Comparison of ENCODE assay signal across 8 cellular contexts in the genomic region with DNA sequence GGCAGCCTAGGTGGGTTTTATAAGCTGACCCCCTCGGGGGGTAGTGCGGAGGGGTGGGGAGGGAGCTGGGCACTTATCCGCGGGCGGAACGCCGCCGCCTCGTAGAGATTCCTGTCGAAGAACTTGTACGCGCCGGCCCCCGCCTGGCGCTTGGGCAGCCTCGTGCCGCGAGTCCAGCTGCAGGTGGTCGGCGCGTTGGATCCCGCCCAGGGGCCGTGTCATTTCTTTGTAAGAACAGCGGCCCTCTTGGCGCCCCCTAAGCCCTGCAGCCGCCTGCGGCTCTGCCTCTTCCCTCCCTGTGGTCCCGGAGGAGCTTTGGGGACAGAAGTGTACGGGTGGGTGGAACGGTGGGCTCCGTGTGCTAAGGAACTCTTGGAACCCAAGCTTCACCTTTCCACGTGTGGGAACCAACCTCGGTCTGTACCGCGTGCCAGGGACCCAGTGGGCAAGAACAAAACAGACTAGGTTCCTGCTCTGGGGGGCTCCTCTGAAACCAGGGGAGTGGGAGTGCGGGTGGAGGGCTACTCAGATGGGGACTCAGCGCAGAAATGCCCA. TPM values are rescaled to one million over a fixed set of nuclear protein-coding genes. Genes with fewer than 3 reads are reported as not detected.
DNase-seq lines count a peak whose midpoint lies in the region; ATAC-seq, FAIRE-seq and TF ChIP-seq lines count a peak whose summit lies in the region.

No MANE protein-coding gene starts in this region.

- H3K4me3 ChIP-seq in lung (peak overlapping the region; percentile 28), upper lobe of right lung (peak overlapping the region; percentile 63)

- no peak for FAIRE-seq in GM19239 (lab: Jason Lieb, UNC)

- H3K4me3 Mint-ChIP-seq in chondrocyte (ENCODE audit: unreplicated experiment) = peak overlapping the region; percentile 75

- peak overlapping the region; percentile 45 for H3K27ac Mint-ChIP-seq in chondrocyte (ENCODE audit: unreplicated experiment)

- H3K27ac ChIP-seq in lung (ENCODE audit: low read depth in 1 of 2, low read length in 1 of 2) (peak overlapping the region in 1 of 2 donors; percentile 81), upper lobe of right lung (no peak overlapping the region)

- H3K4me1 Mint-ChIP-seq in chondrocyte (ENCODE audit: low read depth) = peaks cover 31% of the 10 kb centered on the region

- H3K36me3 ChIP-seq in lung (ENCODE audit: control insufficient read depth in 2 of 2, insufficient read depth in 2 of 2, low read length in 2 of 2) (no peaks in the 10 kb centered on the region), upper lobe of right lung (no peaks in the 10 kb centered on the region)

- H3K9me3 Mint-ChIP-seq in chondrocyte (ENCODE audit: low read depth) = no peaks in the 10 kb centered on the region

- TF ChIP-seq CTCF in chondrocyte (IDR thresholded peaks at IDR 0.05) (no peak), lung (IDR thresholded peaks at IDR 0.05; ENCODE audit: control extremely low read depth, extremely low read depth) (no peak), upper lobe of right lung (IDR thresholded peaks at IDR 0.05) (no peak)

- H3K36me3 Mint-ChIP-seq in chondrocyte (ENCODE audit: low read depth) = no peaks in the 10 kb centered on the region

- H3K27me3 Mint-ChIP-seq in chondrocyte (ENCODE audit: low read depth) = no peaks in the 10 kb centered on the region

- 9% methylated on average over 28 to 37 of the region's 37 CpGs for WGBS in lung, 2 donors

- DNase-seq in activated T-cell treated with anti-CD3 and anti-CD28 coated beads, Interleukin-2, amount 50 U/mL, for 1 hour = peak; percentile 38
- no peak for DNase-seq in activated T-cell treated with anti-CD3 and anti-CD28 coated beads, Interleukin-2, amount 50 U/mL, for 48 hours
- DNase-seq in chondrocyte (ENCODE audit: low spot score) = no peak
- no peak for DNase-seq in lung (ENCODE audit: low spot score)
- peak; percentile 70 for DNase-seq in upper lobe of right lung
- no peak for DNase-seq in NOMO-1 (lab: John Stamatoyannopoulos, UW; ENCODE audit: unreplicated experiment in 2 of 2)
- no peak for DNase-seq in GM19239 (ENCODE audit: insufficient read length, low spot score)
- DNase-seq in NCI-H2171 treated with DMSO at 0.1 percent for 48 hours (lab: John Stamatoyannopoulos, UW) = no peak

- H3K9me3 ChIP-seq in lung (ENCODE audit: control insufficient read depth in 2 of 2, insufficient read depth in 1 of 2, low read length in 1 of 2) = no peaks in the 10 kb centered on the region
- H3K9me3 ChIP-seq in upper lobe of right lung = no peaks in the 10 kb centered on the region

- H3K27me3 ChIP-seq in lung (ENCODE audit: control insufficient read depth, insufficient read depth) (no peaks in the 10 kb centered on the region), upper lobe of right lung (peaks cover 22% of the 10 kb centered on the region)

- H3K4me1 ChIP-seq in lung (ENCODE audit: control insufficient read depth in 2 of 2, insufficient read depth in 2 of 2, low read length in 2 of 2) = peaks cover 0 to 9% of the 10 kb centered on the region in 2 donors
- peaks cover 20% of the 10 kb centered on the region for H3K4me1 ChIP-seq in upper lobe of right lung

- ATAC-seq in lung (ENCODE audit: insufficient read depth, low FRiP score) (no peak), upper lobe of right lung (no peak)

- intact Hi-C loops in upper lobe of right lung (cut with DNase I) = no loop called here

RNA-seq across cellular contexts. Expression of gene GPC1, which starts 1.2 kb away (rescaled TPM):
- total RNA-seq in chondrocyte = 261 to 354 TPM (median 264 TPM) in 3 replicates
- 10 to 100 TPM; 23.2 to 62.5 TPM for total RNA-seq in lung
- 10 to 100 TPM; 24.6 to 28.5 TPM for polyA plus RNA-seq in lung
- total RNA-seq in upper lobe of right lung = 24.8 TPM

Comparison
In these comparisons a context has a peak if more than half of its experiments do, and no peak if none do; other contexts are left out.
1. DNase-seq: peak in activated T-cell treated with anti-CD3 and anti-CD28 coated beads, Interleukin-2, amount 50 U/mL, for 1 hour (single experiment) and upper lobe of right lung (single experiment); none in activated T-cell treated with anti-CD3 and anti-CD28 coated beads, Interleukin-2, amount 50 U/mL, for 48 hours (0 of 2), chondrocyte (single experiment), lung (single experiment), NOMO-1 (0 of 2), GM19239 (single experiment) and NCI-H2171 treated with DMSO at 0.1 percent for 48 hours (single experiment).